In the genomic region with DNA sequence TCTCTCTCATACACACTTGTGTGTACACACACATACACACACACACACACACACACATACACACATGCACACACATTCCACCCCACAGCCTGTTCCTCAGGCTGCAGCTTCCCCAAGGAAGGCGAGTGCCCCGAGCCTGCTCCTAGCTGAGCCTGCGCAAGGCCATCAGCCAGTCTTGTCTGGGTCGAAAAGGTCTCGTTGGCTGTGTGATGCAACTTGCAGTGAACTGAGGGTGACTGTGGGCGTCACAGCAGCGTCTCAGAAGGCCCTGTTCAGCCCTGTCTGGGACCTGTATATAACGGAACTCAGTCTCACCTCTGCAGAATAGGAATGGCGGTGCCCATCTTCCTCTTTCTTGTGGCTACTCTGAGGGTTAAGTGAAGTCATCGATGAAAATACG, we compare ENCODE assay signal across 1 cellular context.
TF ChIP-seq lines count a peak whose summit lies in the region.

No MANE protein-coding gene starts in this region.

TF ChIP-seq in HepG2, 621 proteins besides CTCF, POLR2A, EP300 and RAD21 (continued from another document):
- TF ChIP-seq, protein P1, sequence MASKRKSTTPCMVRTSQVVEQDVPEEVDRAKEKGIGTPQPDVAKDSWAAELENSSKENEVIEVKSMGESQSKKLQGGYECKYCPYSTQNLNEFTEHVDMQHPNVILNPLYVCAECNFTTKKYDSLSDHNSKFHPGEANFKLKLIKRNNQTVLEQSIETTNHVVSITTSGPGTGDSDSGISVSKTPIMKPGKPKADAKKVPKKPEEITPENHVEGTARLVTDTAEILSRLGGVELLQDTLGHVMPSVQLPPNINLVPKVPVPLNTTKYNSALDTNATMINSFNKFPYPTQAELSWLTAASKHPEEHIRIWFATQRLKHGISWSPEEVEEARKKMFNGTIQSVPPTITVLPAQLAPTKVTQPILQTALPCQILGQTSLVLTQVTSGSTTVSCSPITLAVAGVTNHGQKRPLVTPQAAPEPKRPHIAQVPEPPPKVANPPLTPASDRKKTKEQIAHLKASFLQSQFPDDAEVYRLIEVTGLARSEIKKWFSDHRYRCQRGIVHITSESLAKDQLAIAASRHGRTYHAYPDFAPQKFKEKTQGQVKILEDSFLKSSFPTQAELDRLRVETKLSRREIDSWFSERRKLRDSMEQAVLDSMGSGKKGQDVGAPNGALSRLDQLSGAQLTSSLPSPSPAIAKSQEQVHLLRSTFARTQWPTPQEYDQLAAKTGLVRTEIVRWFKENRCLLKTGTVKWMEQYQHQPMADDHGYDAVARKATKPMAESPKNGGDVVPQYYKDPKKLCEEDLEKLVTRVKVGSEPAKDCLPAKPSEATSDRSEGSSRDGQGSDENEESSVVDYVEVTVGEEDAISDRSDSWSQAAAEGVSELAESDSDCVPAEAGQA (IDR thresholded peaks at IDR 0.05; ENCODE audit: low read depth), result no peak
- TF ChIP-seq, protein P1 (CRISPR knock-in tag; IDR thresholded peaks at IDR 0.05; ENCODE audit: borderline replicate concordance), result no peak
- no peak for TF ChIP-seq ZNF335 (CRISPR knock-in tag; IDR thresholded peaks at IDR 0.05)
